Comparison of ENCODE assay signal across 8 cellular contexts in the genomic region with DNA sequence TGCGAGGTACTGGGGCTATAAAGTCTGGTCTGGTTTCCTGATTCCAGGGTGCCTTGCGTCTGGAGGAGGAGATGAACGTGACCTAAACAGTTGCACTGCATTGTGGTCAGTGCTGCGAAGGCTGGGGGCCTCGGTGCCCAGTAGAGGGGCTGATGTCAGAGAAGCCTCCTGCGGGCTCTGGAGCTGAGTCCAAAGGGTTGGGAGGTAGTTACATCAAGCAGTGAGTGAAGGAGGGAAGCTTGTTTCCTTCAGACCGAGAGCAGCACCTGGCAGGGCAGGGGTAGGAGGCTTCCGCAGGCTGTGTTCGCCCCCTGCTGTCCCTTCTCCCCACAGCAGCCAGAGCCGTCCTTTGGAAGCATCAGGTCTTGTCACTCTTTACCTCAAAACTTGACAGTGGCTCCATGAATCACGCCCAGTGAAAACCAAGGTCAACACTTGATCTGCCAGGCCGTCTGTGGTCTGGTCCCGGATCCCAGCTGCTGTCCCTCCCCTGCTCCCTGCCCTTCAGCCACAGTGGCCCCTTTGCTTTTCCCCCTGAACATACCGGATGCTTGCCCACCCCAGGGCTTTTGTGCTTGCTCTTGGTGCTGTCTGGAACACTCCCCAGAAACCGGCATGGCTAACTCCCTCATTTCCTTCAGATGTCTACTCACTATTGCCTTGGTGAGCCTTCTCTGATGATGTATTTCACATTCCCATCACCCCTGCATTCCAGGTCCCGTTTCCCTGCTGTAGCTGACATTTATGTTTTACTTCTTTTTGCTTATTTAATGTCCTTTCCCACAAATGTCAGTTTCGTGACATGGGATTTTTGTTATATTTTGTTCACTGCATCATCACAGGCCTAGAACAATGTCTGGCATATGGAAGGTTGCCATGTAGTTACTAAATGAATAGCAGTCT. TPM values are rescaled to one million over a fixed set of nuclear protein-coding genes. Genes with fewer than 3 reads are reported as not detected.
DNase-seq lines count a peak whose midpoint lies in the region; TF ChIP-seq lines count a peak whose summit lies in the region.

No MANE protein-coding gene starts in this region.

- H3K27me3 ChIP-seq in Karpas-422 (ENCODE audit: low read length) (no peaks in the 10 kb centered on the region), brain microvascular endothelial cell (replicated peaks) (no peaks in the 10 kb centered on the region), layer of hippocampus (ENCODE audit: control insufficient read depth, insufficient read depth, low read length) (no peaks in the 10 kb centered on the region)

- no peak overlapping the region for H2AFZ ChIP-seq in Karpas-422 (ENCODE audit: low read length)

- H3K4me2 ChIP-seq in Karpas-422 (ENCODE audit: low read depth, low read length, poor library complexity, severe bottlenecking) = no peak overlapping the region

- H3K4me3 ChIP-seq in Karpas-422 (ENCODE audit: low read length) (no peak overlapping the region), brain microvascular endothelial cell (ENCODE audit: low read depth, low read length) (no peak overlapping the region)

- H4K20me1 ChIP-seq in Karpas-422 (ENCODE audit: insufficient read depth, low read depth, low read length) = no peaks in the 10 kb centered on the region; the same call in 1 of the 2 replicates

- H3K9me3 ChIP-seq in Karpas-422 (ENCODE audit: low read length) = no peaks in the 10 kb centered on the region

- no peaks in the 10 kb centered on the region for H3K9me2 ChIP-seq in Karpas-422 (replicated peaks; ENCODE audit: insufficient read depth, low read length)

- H3K36me3 ChIP-seq in Karpas-422 (ENCODE audit: insufficient read depth, low read length) (peaks cover 20% of the 10 kb centered on the region; the same call in 1 of the 2 replicates), brain microvascular endothelial cell (replicated peaks) (peaks cover 16% of the 10 kb centered on the region)

- no peak overlapping the region for H3K27ac ChIP-seq in Karpas-422 (ENCODE audit: low read length)
- H3K27ac ChIP-seq in brain microvascular endothelial cell = peak overlapping the region; percentile 54
- H3K27ac ChIP-seq in layer of hippocampus (ENCODE audit: low read depth, low read length) = peak overlapping the region; percentile 98

- no peak overlapping the region for H3K9ac ChIP-seq in Karpas-422 (ENCODE audit: low read length)

- peak; percentile 87 for TF ChIP-seq CTCF in brain microvascular endothelial cell (IDR thresholded peaks at IDR 0.05; ENCODE audit: low read depth, low read length, missing control alignments)

- peak; percentile 28 for DNase-seq in DMS53 treated with DMSO at 0.1 percent for 48 hours (lab: John Stamatoyannopoulos, UW; ENCODE audit: unreplicated experiment)
- peak; percentile 83 for DNase-seq in Karpas-422
- peak in 4 of 5 experiments; percentile 12 to 51 (median 31) for DNase-seq in T-helper 2 cell
- DNase-seq in brain microvascular endothelial cell = peak; percentile 75
- DNase-seq in stimulated activated CD4-positive, alpha-beta T cell treated with anti-CD3 and anti-CD28 coated beads, Interleukin-4, amount 100 ng/mL, for 1 hour = peak; percentile 56
- DNase-seq in NCI-H1436 treated with DMSO at 0.1 percent for 48 hours (lab: John Stamatoyannopoulos, UW) = no peak
- no peak for DNase-seq in GM19240 (ENCODE audit: insufficient read length, low spot score)

- H3K79me2 ChIP-seq in Karpas-422 (ENCODE audit: low read length) = peaks cover 78% of the 10 kb centered on the region

- in situ Hi-C loops in brain microvascular endothelial cell (cut with HindIII; ENCODE audit: low pct_ligation_motif_present, low sequenced_read_pairs) = no loop called here

- peaks cover 5% of the 10 kb centered on the region for H3K4me1 ChIP-seq in Karpas-422 (ENCODE audit: low read length)

RNA-seq across cellular contexts. Expression of gene DYNLRB1, which starts 7.0 kb away (rescaled TPM):
- total RNA-seq in Karpas-422 (2014; rRNA removed; shearing (Covaris generic); ENCODE audit: low replicate concordance) = 163 and 179 TPM in 2 replicates

RNA-seq across cellular contexts. Expression of gene MAP1LC3A, which starts 35.3 kb away (rescaled TPM):
- total RNA-seq in Karpas-422 (2014; rRNA removed; shearing (Covaris generic); ENCODE audit: low replicate concordance) = 12.4 and 13.8 TPM in 2 replicates

Comparison
In these comparisons a context has a peak if more than half of its experiments do, and no peak if none do; other contexts are left out.
1. DNase-seq: peak in DMS53 treated with DMSO at 0.1 percent for 48 hours (single experiment), Karpas-422 (single experiment), T-helper 2 cell (4 of 5), brain microvascular endothelial cell (single experiment) and stimulated activated CD4-positive, alpha-beta T cell treated with anti-CD3 and anti-CD28 coated beads, Interleukin-4, amount 100 ng/mL, for 1 hour (single experiment); none in NCI-H1436 treated with DMSO at 0.1 percent for 48 hours (single experiment) and GM19240 (single experiment).